ENCODE assay signal across 16 cellular contexts in the genomic region with DNA sequence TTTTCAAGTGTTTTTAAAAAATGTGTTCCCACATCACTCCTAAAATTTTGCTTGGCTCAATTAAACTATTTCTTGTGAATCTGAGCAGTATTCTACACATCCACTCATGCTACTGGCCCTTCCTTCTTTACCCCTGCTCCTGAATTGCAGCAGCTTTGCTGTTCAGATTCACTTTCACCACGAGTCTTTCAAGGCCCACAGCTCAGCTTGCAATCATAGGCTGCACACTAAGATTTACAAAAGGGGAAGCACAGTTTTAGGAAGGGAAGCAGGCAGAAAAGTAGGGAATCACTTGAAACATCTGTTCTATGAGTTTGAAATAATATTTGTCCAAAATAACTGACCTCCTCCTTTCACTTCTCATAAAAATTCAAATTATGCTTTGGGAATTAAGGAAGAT.
DNase-seq lines count a peak whose midpoint lies in the region; ATAC-seq and TF ChIP-seq lines count a peak whose summit lies in the region.
"Had no signal": no experiment of that assay in that cellular context is flagged by ENCODE, and none has a peak within 500 bp of the region (broad histone marks: within the 10 kb centered on the region; RNA-seq: fewer than 3 reads in every experiment).

No MANE protein-coding gene starts in this region.

- H3K9ac ChIP-seq in endodermal cell (ENCODE audit: extremely low read depth, low read length, poor library complexity, severe bottlenecking), result no peak overlapping the region

- DNase-seq in Right ventricle myocardium inferior (ENCODE audit: missing footprints), result no peak
- no peak for DNase-seq in cardiac septum (ENCODE audit: low spot score)
- peak; percentile 47 to 71 for DNase-seq in NOMO-1 (lab: John Stamatoyannopoulos, UW; ENCODE audit: unreplicated experiment in 2 of 2)
- no peak for DNase-seq in heart right ventricle
- DNase-seq in upper lobe of right lung, result no peak
- no peak for DNase-seq in endodermal cell
- DNase-seq: activated CD4-positive, alpha-beta T cell treated with anti-CD3 and anti-CD28 coated beads, Interleukin-2, amount 10 ng/mL, durations not matched to agents 24 days and 14 days; activated naive CD4-positive, alpha-beta T cell treated with anti-CD3 and anti-CD28 coated beads for 36 hours; DND-41; foreskin keratinocyte; left cardiac atrium; NCI-H446 treated with DMSO at 0.1 percent for 48 hours; stimulated activated CD4-positive, alpha-beta T cell treated with anti-CD3 and anti-CD28 coated beads, Interleukin-2, amount 100 ng/mL, for 48 hours had no signal

- H3K4me1 Mint-ChIP-seq in endodermal cell, result no peaks in the 10 kb centered on the region

- 21 to 24% methylated on average over 1 of the region's 1 CpG for WGBS in heart right ventricle, 2 donors
- 89 to 100% methylated on average over 1 of the region's 1 CpG for WGBS in endodermal cell (ENCODE audit: insufficient coverage in 1 of 2, insufficient read length in 1 of 2), 2 experiments

- H3K36me3 ChIP-seq in heart right ventricle (peaks cover 0 to 50% (median 13%) of the 10 kb centered on the region in 9 donors), upper lobe of right lung (peaks cover 12% of the 10 kb centered on the region), endodermal cell (ENCODE audit: control insufficient read depth, insufficient read depth, low read length) (no peaks in the 10 kb centered on the region)

- H3K36me3 Mint-ChIP-seq in endodermal cell (ENCODE audit: low read depth), result peaks cover 3% of the 10 kb centered on the region

- H3K9me3 Mint-ChIP-seq in endodermal cell, result no peaks in the 10 kb centered on the region
- H3K9me3 Mint-ChIP-seq: activated CD4-positive, alpha-beta T cell treated with anti-CD3 and anti-CD28 coated beads, Interleukin-2, amount 10 ng/mL, durations not matched to agents 24 days and 14 days; activated naive CD4-positive, alpha-beta T cell treated with anti-CD3 and anti-CD28 coated beads for 36 hours had no signal

- intact Hi-C loops in Right ventricle myocardium inferior (cut with DNase I) (loop anchor here (5.0 kb wide), 2 partner anchors 67 to 147 kb away; a partner anchor contains a TSS), cardiac septum (cut with DNase I) (loop anchor here (5.0 kb wide), 1 partner anchor 57 kb away; no protein-coding TSS in a partner anchor), heart right ventricle (cut with DNase I) (loop anchor here in 3 of 10 donors (5.0 kb wide), 2 partner anchors 52 to 147 kb away; a partner anchor contains a TSS), upper lobe of right lung (cut with DNase I) (no loop called here)

- ATAC-seq in Right ventricle myocardium inferior, result peak; percentile 41
- ATAC-seq in heart right ventricle, result peak in 2 of 8 donors; percentile 20 to 48
- ATAC-seq in upper lobe of right lung, result peak; percentile 79
- no peak for ATAC-seq in HG02840 (IDR thresholded peaks at IDR 0.05; ENCODE audit: low FRiP score, unreplicated experiment)
- ATAC-seq in HG02970 (IDR thresholded peaks at IDR 0.05; ENCODE audit: low FRiP score, unreplicated experiment), result no peak
- ATAC-seq: foreskin keratinocyte had no signal

- H3K27me3 ChIP-seq in heart right ventricle (no peaks in the 10 kb centered on the region), upper lobe of right lung (no peaks in the 10 kb centered on the region), endodermal cell (ENCODE audit: control insufficient read depth, insufficient read depth, low read length, poor library complexity, severe bottlenecking) (no peaks in the 10 kb centered on the region)
- H3K27me3 ChIP-seq: foreskin keratinocyte had no signal

- no peak for TF ChIP-seq CTCF in heart right ventricle (IDR thresholded peaks at IDR 0.05)
- no peak for TF ChIP-seq CTCF in upper lobe of right lung (IDR thresholded peaks at IDR 0.05)
- TF ChIP-seq CTCF in endodermal cell (conservative IDR thresholded peaks at IDR 0.05), result no peak

- no peaks in the 10 kb centered on the region for H3K27me3 Mint-ChIP-seq in endodermal cell (ENCODE audit: insufficient read depth)
- H3K27me3 Mint-ChIP-seq: activated CD4-positive, alpha-beta T cell treated with anti-CD3 and anti-CD28 coated beads, Interleukin-2, amount 10 ng/mL, durations not matched to agents 24 days and 14 days had no signal

- no peak overlapping the region for H3K27ac Mint-ChIP-seq in endodermal cell
- H3K27ac Mint-ChIP-seq: activated CD4-positive, alpha-beta T cell treated with anti-CD3 and anti-CD28 coated beads, Interleukin-2, amount 10 ng/mL, durations not matched to agents 24 days and 14 days; activated naive CD4-positive, alpha-beta T cell treated with anti-CD3 and anti-CD28 coated beads for 36 hours had no signal

- H3K9me3 ChIP-seq in heart right ventricle (no peaks in the 10 kb centered on the region), upper lobe of right lung (no peaks in the 10 kb centered on the region), endodermal cell (ENCODE audit: control insufficient read depth, low read length) (no peaks in the 10 kb centered on the region)

- H3K4me3 ChIP-seq in heart right ventricle (no peak overlapping the region), upper lobe of right lung (no peak overlapping the region), endodermal cell (ENCODE audit: low read length) (no peak overlapping the region)
- H3K4me3 ChIP-seq: SK-N-MC had no signal

- peaks cover 6 to 93% (median 69%) of the 10 kb centered on the region in 9 donors for H3K4me1 ChIP-seq in heart right ventricle
- H3K4me1 ChIP-seq in upper lobe of right lung, result peaks cover 10% of the 10 kb centered on the region
- no peaks in the 10 kb centered on the region for H3K4me1 ChIP-seq in endodermal cell (ENCODE audit: control insufficient read depth, insufficient read depth, low read length)

- H3K4me3 Mint-ChIP-seq in endodermal cell, result no peak overlapping the region
- H3K4me3 Mint-ChIP-seq: activated CD4-positive, alpha-beta T cell treated with anti-CD3 and anti-CD28 coated beads, Interleukin-2, amount 10 ng/mL, durations not matched to agents 24 days and 14 days; activated naive CD4-positive, alpha-beta T cell treated with anti-CD3 and anti-CD28 coated beads for 36 hours had no signal

- H3K27ac ChIP-seq in heart right ventricle (peak overlapping the region in 9 of 10 donors; percentile 23 to 94 (median 86)), upper lobe of right lung (no peak overlapping the region), endodermal cell (ENCODE audit: low read depth, low read length) (no peak overlapping the region)
- H3K27ac ChIP-seq: SK-N-MC had no signal

Comparison
In these comparisons a context has a peak if more than half of its experiments do, and no peak if none do; other contexts are left out.
1. ATAC-seq: peak in Right ventricle myocardium inferior (single experiment) and upper lobe of right lung (single experiment); none in HG02840 (single experiment) and HG02970 (single experiment).
2. DNase-seq: peak in NOMO-1 (2 of 2); none in Right ventricle myocardium inferior (single experiment), cardiac septum (single experiment), heart right ventricle (0 of 2), upper lobe of right lung (single experiment) and endodermal cell (single experiment).
3. H3K27ac ChIP-seq: peak in heart right ventricle (9 of 10); none in upper lobe of right lung (single experiment) and endodermal cell (single experiment).